14 cellular contexts compared by ENCODE assay signal in genomic region chr3:185371683-185372082, GRCh38.
"Had no signal": no experiment of that assay in that cellular context is flagged by ENCODE, and none has a peak within 500 bp of the region (broad histone marks: within the 10 kb centered on the region; RNA-seq: fewer than 3 reads in every experiment).

No MANE protein-coding gene starts in this region.

- H3K9me3 ChIP-seq: gastrocnemius medialis, pancreas, testis, upper lobe of right lung had no signal

- H3K27me3 ChIP-seq: gastrocnemius medialis, pancreas, testis, upper lobe of right lung had no signal

- H3K4me1 ChIP-seq: gastrocnemius medialis, testis, upper lobe of right lung had no signal

- H3K36me3 ChIP-seq: gastrocnemius medialis, pancreas, upper lobe of right lung had no signal

- DNase-seq: activated CD4-positive, alpha-beta T cell treated with anti-CD3 and anti-CD28 coated beads, Interleukin-2, amount 50 U/mL, for 1 hour; activated naive CD8-positive, alpha-beta T cell treated with anti-CD3 and anti-CD28 coated beads for 36 hours; cerebellar nuclear complex; erythroblast; gastrocnemius medialis; mammary epithelial cell; naive B cell; pancreas; stimulated activated CD4-positive, alpha-beta T cell treated with anti-CD3 and anti-CD28 coated beads, Interleukin-1b, Interleukin-23, amount 100 ng/mL, for 48 hours; stimulated activated naive CD8-positive, alpha-beta T cell treated with anti-CD3 and anti-CD28 coated beads, Interleukin-15, amount 100 ng/mL, for 72 hours; testis; upper lobe of right lung had no signal

- H3K4me3 Mint-ChIP-seq: activated naive CD8-positive, alpha-beta T cell treated with anti-CD3 and anti-CD28 coated beads for 36 hours; activated T-helper 1 cell treated with anti-CD3 and anti-CD28 coated beads, Interleukin-12 subunit alpha, Interleukin-12 subunit beta, Interleukin-2, Interleukin-4 antibody, amounts not matched to agents 30 ng/mL and 10 ng/mL and 1 ng/mL, durations not matched to agents 14 hours and 24 hours and 36 hours; dendritic cell treated with granulocyte-macrophage colony-stimulating factor and Interleukin-4, amounts not matched to agents 40 ng/mL and 50 ng/mL, for 4 days; naive B cell; stimulated activated naive CD8-positive, alpha-beta T cell treated with anti-CD3 and anti-CD28 coated beads, Interleukin-15, amount 100 ng/mL, for 72 hours had no signal

- H3K4me3 ChIP-seq: gastrocnemius medialis, pancreas, testis, upper lobe of right lung had no signal

- H3K36me3 Mint-ChIP-seq: activated naive CD8-positive, alpha-beta T cell treated with anti-CD3 and anti-CD28 coated beads for 36 hours; naive B cell had no signal

- H3K9me3 Mint-ChIP-seq: activated naive CD8-positive, alpha-beta T cell treated with anti-CD3 and anti-CD28 coated beads for 36 hours; activated T-helper 1 cell treated with anti-CD3 and anti-CD28 coated beads, Interleukin-12 subunit alpha, Interleukin-12 subunit beta, Interleukin-2, Interleukin-4 antibody, amounts not matched to agents 30 ng/mL and 10 ng/mL and 1 ng/mL, durations not matched to agents 14 hours and 24 hours and 36 hours; dendritic cell treated with granulocyte-macrophage colony-stimulating factor and Interleukin-4, amounts not matched to agents 40 ng/mL and 50 ng/mL, for 4 days; naive B cell; stimulated activated naive CD8-positive, alpha-beta T cell treated with anti-CD3 and anti-CD28 coated beads, Interleukin-15, amount 100 ng/mL, for 72 hours had no signal

- H3K27ac Mint-ChIP-seq: activated naive CD8-positive, alpha-beta T cell treated with anti-CD3 and anti-CD28 coated beads for 36 hours; activated T-helper 1 cell treated with anti-CD3 and anti-CD28 coated beads, Interleukin-12 subunit alpha, Interleukin-12 subunit beta, Interleukin-2, Interleukin-4 antibody, amounts not matched to agents 30 ng/mL and 10 ng/mL and 1 ng/mL, durations not matched to agents 14 hours and 24 hours and 36 hours; dendritic cell treated with granulocyte-macrophage colony-stimulating factor and Interleukin-4, amounts not matched to agents 40 ng/mL and 50 ng/mL, for 4 days; naive B cell had no signal

- H3K27ac ChIP-seq: gastrocnemius medialis, pancreas, testis, upper lobe of right lung had no signal

- H3K4me1 Mint-ChIP-seq: activated naive CD8-positive, alpha-beta T cell treated with anti-CD3 and anti-CD28 coated beads for 36 hours; naive B cell; stimulated activated naive CD8-positive, alpha-beta T cell treated with anti-CD3 and anti-CD28 coated beads, Interleukin-15, amount 100 ng/mL, for 72 hours had no signal
